In genomic region chr5:154788212-154788611, GRCh38 we compare ENCODE assay signal across 13 cellular contexts. TPM values are rescaled to one million over a fixed set of nuclear protein-coding genes. Genes with fewer than 3 reads are reported as not detected.
A peak's percentile ranks its signal among the peaks of the same experiment; 100 is the strongest.
DNase-seq lines count a peak whose midpoint lies in the region; ATAC-seq and TF ChIP-seq lines count a peak whose summit lies in the region.
"Had no signal": no experiment of that assay in that cellular context is flagged by ENCODE, and none has a peak within 500 bp of the region (broad histone marks: within the 10 kb centered on the region; RNA-seq: fewer than 3 reads in every experiment).

No MANE protein-coding gene starts in this region.

- H3K27me3 Mint-ChIP-seq in CD8-positive, alpha-beta T cell (ENCODE audit: low read depth): no peaks in the 10 kb centered on the region
- peaks cover 2% of the 10 kb centered on the region; the same call in 1 of the 2 replicates for H3K27me3 Mint-ChIP-seq in HFFc6 (ENCODE audit: insufficient read depth)
- H3K27me3 Mint-ChIP-seq in brain: no peaks in the 10 kb centered on the region
- H3K27me3 Mint-ChIP-seq in nephron progenitor cell (ENCODE audit: low read depth, poor library complexity): no peaks in the 10 kb centered on the region

- H3K4me1 ChIP-seq in CD8-positive, alpha-beta T cell (ENCODE audit: insufficient read depth, low read length): peaks cover 47% of the 10 kb centered on the region
- peaks cover 9 to 54% (median 26%) of the 10 kb centered on the region in 3 donors for H3K4me1 ChIP-seq in esophagus squamous epithelium

- WGBS in esophagus squamous epithelium, 2 donors: 67 to 86% methylated on average over 4 of the region's 5 CpGs

- POLR2A ChIA-PET in CD8-positive, alpha-beta T cell (lab: Charles Lee): no interaction called here

- H3K27ac Mint-ChIP-seq in CD8-positive, alpha-beta T cell: peak overlapping the region; percentile 90
- H3K27ac Mint-ChIP-seq in HFFc6 (peak overlapping the region; percentile 73), brain (peak overlapping the region in 3 of 5 experiments; percentile 35 to 85 (median 78)), nephron progenitor cell (peak overlapping the region; percentile 66)

- H3K9me3 Mint-ChIP-seq in CD8-positive, alpha-beta T cell: no peaks in the 10 kb centered on the region
- H3K9me3 Mint-ChIP-seq in HFFc6: no peaks in the 10 kb centered on the region
- H3K9me3 Mint-ChIP-seq in brain: no peaks in the 10 kb centered on the region
- H3K9me3 Mint-ChIP-seq in nephron progenitor cell: no peaks in the 10 kb centered on the region

- peaks cover 41% of the 10 kb centered on the region for H3K36me3 Mint-ChIP-seq in CD8-positive, alpha-beta T cell
- H3K36me3 Mint-ChIP-seq in HFFc6 (ENCODE audit: low read depth) (peaks cover 9% of the 10 kb centered on the region; the same call in 1 of the 2 replicates), brain (peaks cover 44% of the 10 kb centered on the region), nephron progenitor cell (ENCODE audit: low read depth) (peaks cover 27% of the 10 kb centered on the region)

- peak overlapping the region; percentile 20 for H3K27ac ChIP-seq in CD8-positive, alpha-beta T cell (ENCODE audit: low read depth, low read length)
- no peak overlapping the region for H3K27ac ChIP-seq in esophagus squamous epithelium
- H3K27ac ChIP-seq: thoracic aorta had no signal

- H3K4me3 ChIP-seq in CD8-positive, alpha-beta T cell (ENCODE audit: low read depth, low read length): no peak overlapping the region
- H3K4me3 ChIP-seq in esophagus squamous epithelium: no peak overlapping the region
- H3K4me3 ChIP-seq: skin epidermis, thoracic aorta had no signal

- TF ChIP-seq CTCF in CD8-positive, alpha-beta T cell (IDR thresholded peaks at IDR 0.05): no peak
- no peak for TF ChIP-seq CTCF in HFFc6 (IDR thresholded peaks at IDR 0.05)
- TF ChIP-seq CTCF in brain (conservative IDR thresholded peaks at IDR 0.05): no peak
- TF ChIP-seq CTCF in nephron progenitor cell (IDR thresholded peaks at IDR 0.05): no peak
- TF ChIP-seq CTCF in esophagus squamous epithelium (IDR thresholded peaks at IDR 0.05): no peak

- peak overlapping the region; percentile 43 for H3K4me3 Mint-ChIP-seq in CD8-positive, alpha-beta T cell
- H3K4me3 Mint-ChIP-seq in HFFc6 (peak overlapping the region; percentile 16; the same call in 1 of the 2 replicates), brain (no peak overlapping the region), nephron progenitor cell (no peak overlapping the region)

- H3K36me3 ChIP-seq in CD8-positive, alpha-beta T cell (ENCODE audit: insufficient read depth, low read length): peaks cover 19% of the 10 kb centered on the region
- peaks cover 11 to 37% (median 17%) of the 10 kb centered on the region in 3 donors for H3K36me3 ChIP-seq in esophagus squamous epithelium

- CTCF ChIA-PET in CD8-positive, alpha-beta T cell (lab: Charles Lee): no interaction called here

- ATAC-seq in CD8-positive, alpha-beta T cell: no peak

- peaks cover 54% of the 10 kb centered on the region for H3K4me1 Mint-ChIP-seq in CD8-positive, alpha-beta T cell (ENCODE audit: low read depth)
- H3K4me1 Mint-ChIP-seq in HFFc6 (ENCODE audit: low read depth) (peaks cover 63% of the 10 kb centered on the region), brain (peaks cover 50% of the 10 kb centered on the region), nephron progenitor cell (peaks cover 33% of the 10 kb centered on the region)

- intact Hi-C loops in CD8-positive, alpha-beta T cell (cut with DNase I, micrococcal nuclease): no loop called here
- intact Hi-C loops in esophagus squamous epithelium (cut with DNase I): no loop called here

- no peaks in the 10 kb centered on the region for H3K9me3 ChIP-seq in CD8-positive, alpha-beta T cell (ENCODE audit: low read length)
- no peaks in the 10 kb centered on the region for H3K9me3 ChIP-seq in esophagus squamous epithelium
- H3K9me3 ChIP-seq: thoracic aorta had no signal

- no peaks in the 10 kb centered on the region for H3K27me3 ChIP-seq in CD8-positive, alpha-beta T cell (ENCODE audit: insufficient read depth, low read length)
- H3K27me3 ChIP-seq in esophagus squamous epithelium: no peaks in the 10 kb centered on the region

- no peak for TF ChIP-seq POLR2A in esophagus squamous epithelium (IDR thresholded peaks at IDR 0.05)

- no peak for DNase-seq in CD8-positive, alpha-beta T cell
- DNase-seq in HFFc6: no peak
- DNase-seq in nephron progenitor cell: no peak
- DNase-seq in MV-4-11 (lab: John Stamatoyannopoulos, UW): no peak
- DNase-seq in KG1 (lab: John Stamatoyannopoulos, UW): no peak
- DNase-seq in esophagus squamous epithelium (lab: John Stamatoyannopoulos, UW): no peak
- DNase-seq: kidney glomerular epithelial cell, NCI-H1048, NCI-H345, T-helper 9 cell had no signal

RNA-seq across cellular contexts. Expression of gene LARP1, which starts 33.0 kb away (rescaled TPM):
- total RNA-seq in CD8-positive, alpha-beta T cell: 10 to 100 TPM; 70.4 to 80.5 TPM
- total RNA-seq in HFFc6 (2021; fragmentation: NEBNext Ultra II Directional; extraction: Animal tissue kit (Norgen Biotek cat#: 25700)): 100 to 1,000 TPM; 204 to 228 (median 208) TPM
- polyA plus RNA-seq in brain (ENCODE audit: insufficient read depth, low read depth, low replicate concordance): 86.7 TPM
- total RNA-seq in esophagus squamous epithelium: 100 to 1,000 TPM in 1 of 4 donors, 10 to 100 TPM in 3; 81.7 to 105 (median 95.2) TPM

Comparison
In these comparisons a context has a peak if more than half of its experiments do, and no peak if none do; other contexts are left out.
1. H3K4me3 Mint-ChIP-seq: peak in CD8-positive, alpha-beta T cell (single experiment) and HFFc6 (single experiment); none in brain (0 of 5) and nephron progenitor cell (single experiment).
2. Peak in every context shown above with its lines, with median percentiles within 50 percentile points of each other: H3K27ac Mint-ChIP-seq.